ENCODE assay signal across 8 cellular contexts in genomic region chr5:177485753-177486152, GRCh38. TPM values are rescaled to one million over a fixed set of nuclear protein-coding genes. Genes with fewer than 3 reads are reported as not detected.
A peak's percentile ranks its signal among the peaks of the same experiment; 100 is the strongest.
DNase-seq lines count a peak whose midpoint lies in the region; ATAC-seq and TF ChIP-seq lines count a peak whose summit lies in the region.
"Not testable (repeated sequence)": the region's sequence is repeated elsewhere in the genome, so short reads cannot be mapped to it uniquely, and the experiment has no call there.

No MANE protein-coding gene starts in this region.

- not testable (repeated sequence) for H3K27ac ChIP-seq in BLaER1
- H3K27ac ChIP-seq in RWPE1: peak overlapping the region; percentile 82
- peak overlapping the region; percentile 80 for H3K27ac ChIP-seq in muscle layer of colon (ENCODE audit: low read depth, low read length)
- peak overlapping the region; percentile 78 for H3K27ac ChIP-seq in psoas muscle
- peak overlapping the region; percentile 51 to 70 for H3K27ac ChIP-seq in thoracic aorta

- H3K36me3 Mint-ChIP-seq in chondrocyte (ENCODE audit: low read depth): peaks cover 57% of the 10 kb centered on the region
- not testable (repeated sequence) for H3K36me3 Mint-ChIP-seq in glutamatergic neuron (ENCODE audit: unreplicated experiment)

- H3K36me3 ChIP-seq in BLaER1: peaks cover 86% of the 10 kb centered on the region
- peaks cover 77% of the 10 kb centered on the region for H3K36me3 ChIP-seq in muscle layer of colon (ENCODE audit: insufficient read depth, low read length)
- peaks cover 0 to 76% of the 10 kb centered on the region in 2 donors for H3K36me3 ChIP-seq in psoas muscle (ENCODE audit: insufficient read depth in 1 of 2, low read depth in 1 of 2)
- peaks cover 84% of the 10 kb centered on the region for H3K36me3 ChIP-seq in skeletal muscle satellite cell (ENCODE audit: insufficient read depth, low read length)
- H3K36me3 ChIP-seq in thoracic aorta: peaks cover 73% of the 10 kb centered on the region

- H3K4me1 ChIP-seq in BLaER1 (peaks cover 35% of the 10 kb centered on the region), muscle layer of colon (ENCODE audit: insufficient read depth, low read length) (peaks cover 76% of the 10 kb centered on the region), psoas muscle (peaks cover 24% of the 10 kb centered on the region), skeletal muscle satellite cell (ENCODE audit: control insufficient read depth, insufficient read depth, low read length) (peaks cover 19% of the 10 kb centered on the region), thoracic aorta (ENCODE audit: control insufficient read depth in 1 of 2, low read depth in 2 of 2) (peaks cover 10 to 92% of the 10 kb centered on the region in 2 donors)

- not testable (repeated sequence) for TF ChIP-seq CTCF in RWPE1 (conservative IDR thresholded peaks at IDR 0.05; ENCODE audit: low read depth); chondrocyte (IDR thresholded peaks at IDR 0.05); glutamatergic neuron (IDR thresholded peaks at IDR 0.05; ENCODE audit: partially characterized antibody, unreplicated experiment); psoas muscle (IDR thresholded peaks at IDR 0.05); thoracic aorta (IDR thresholded peaks at IDR 0.05)

- peak overlapping the region; percentile 90 for H3K27ac Mint-ChIP-seq in chondrocyte (ENCODE audit: unreplicated experiment)
- peak overlapping the region; percentile 91 for H3K27ac Mint-ChIP-seq in glutamatergic neuron (ENCODE audit: unreplicated experiment)

- not testable (repeated sequence) for DNase-seq in RWPE1 (ENCODE audit: low spot score); chondrocyte (ENCODE audit: low spot score); glutamatergic neuron; psoas muscle; thoracic aorta (ENCODE audit: low spot score)

- H3K4me3 ChIP-seq in BLaER1; muscle layer of colon (ENCODE audit: low read depth in 1 of 2, low read length in 2 of 2); psoas muscle; skeletal muscle satellite cell (ENCODE audit: low read length); thoracic aorta: not testable (repeated sequence)

- H3K9ac ChIP-seq in BLaER1: peak overlapping the region; percentile 19; the same call in 1 of the 2 replicates
- not testable (repeated sequence) for H3K9ac ChIP-seq in muscle layer of colon (ENCODE audit: low read length)
- peak overlapping the region; percentile 23 for H3K9ac ChIP-seq in skeletal muscle satellite cell (ENCODE audit: low read depth, low read length)

- H3K9me3 Mint-ChIP-seq in chondrocyte (ENCODE audit: low read depth): not testable (repeated sequence)
- peaks cover 16% of the 10 kb centered on the region for H3K9me3 Mint-ChIP-seq in glutamatergic neuron (ENCODE audit: unreplicated experiment)

- H3K4me2 ChIP-seq in BLaER1; skeletal muscle satellite cell (ENCODE audit: low read length): not testable (repeated sequence)

- H4K20me1 ChIP-seq in BLaER1: peaks cover 27% of the 10 kb centered on the region

- not testable (repeated sequence) for ATAC-seq in psoas muscle; thoracic aorta (ENCODE audit: insufficient number of reproducible peaks, low FRiP score, low read depth)

- POLR2A ChIA-PET in RWPE1 (lab: Yijun Ruan, JAX; ENCODE audit: low non-redundant PET): not testable (repeated sequence)

- intact Hi-C loops in psoas muscle (cut with DNase I): not testable (repeated sequence)

- peaks cover 66% of the 10 kb centered on the region for H3K4me1 Mint-ChIP-seq in chondrocyte (ENCODE audit: low read depth)
- peaks cover 33% of the 10 kb centered on the region for H3K4me1 Mint-ChIP-seq in glutamatergic neuron (ENCODE audit: low read depth, unreplicated experiment)

- H3K4me3 Mint-ChIP-seq in chondrocyte (ENCODE audit: unreplicated experiment); glutamatergic neuron (ENCODE audit: unreplicated experiment): not testable (repeated sequence)

- not testable (repeated sequence) for H3K27me3 Mint-ChIP-seq in chondrocyte (ENCODE audit: low read depth)
- peaks cover 16% of the 10 kb centered on the region for H3K27me3 Mint-ChIP-seq in glutamatergic neuron (ENCODE audit: unreplicated experiment)

- CTCF ChIA-PET in RWPE1 (lab: Yijun Ruan, JAX): interaction anchor here (0.5 kb wide), 2 partner anchors 122 to 222 kb away, joined by 3 to 4 read pairs; no protein-coding TSS in a partner anchor

- H3K27me3 ChIP-seq in BLaER1; muscle layer of colon (ENCODE audit: control insufficient read depth in 1 of 2, insufficient read depth in 2 of 2, low read length in 2 of 2); psoas muscle (ENCODE audit: insufficient read depth in 3 of 3, low read length in 2 of 3); skeletal muscle satellite cell (ENCODE audit: control insufficient read depth, insufficient read depth, low read length); thoracic aorta (replicated peaks; ENCODE audit: insufficient read depth): not testable (repeated sequence)

- not testable (repeated sequence) for H3K9me3 ChIP-seq in BLaER1; muscle layer of colon (ENCODE audit: low read length); psoas muscle; skeletal muscle satellite cell (replicated peaks; ENCODE audit: low read length); thoracic aorta

- 94 to 95% (median 94%) methylated on average over 3 of the region's 3 CpGs for WGBS in psoas muscle, 3 donors

RNA-seq across cellular contexts. Expression of gene PDLIM7, which starts 11.7 kb away (rescaled TPM):
- total RNA-seq in chondrocyte (563 to 633 TPM (median 613 TPM) in 3 replicates), glutamatergic neuron (ENCODE audit: unreplicated experiment) (430 TPM), psoas muscle (100 to 1,000 TPM; 134 to 221 (median 161) TPM), thoracic aorta (100 to 1,000 TPM; 626 to 891 TPM)
- polyA plus RNA-seq in psoas muscle: 100 to 1,000 TPM; 174 to 254 (median 221) TPM
- 75.3 and 151 TPM in 2 replicates for total RNA-seq in skeletal muscle satellite cell (2012; rRNA removed)

RNA-seq across cellular contexts. Expression of gene DBN1, which starts 12.3 kb away (rescaled TPM):
- total RNA-seq in chondrocyte (207 to 277 TPM (median 274 TPM) in 3 replicates), glutamatergic neuron (ENCODE audit: unreplicated experiment) (1,261 TPM), psoas muscle (10 to 100 TPM; 17.7 to 28.4 (median 24.3) TPM), thoracic aorta (100 to 1,000 TPM in 1 of 2 donors, 10 to 100 TPM in 1; 91.2 to 132 TPM)
- 10 to 100 TPM in 2 of 3 donors, 1 to 10 TPM in 1; 8.1 to 20.8 (median 20.1) TPM for polyA plus RNA-seq in psoas muscle
- total RNA-seq in skeletal muscle satellite cell (2012; rRNA removed): 191 and 225 TPM in 2 replicates

RNA-seq across cellular contexts. Expression of gene DOK3, which starts 23.9 kb away (rescaled TPM):
- total RNA-seq in chondrocyte (4.7 to 7.7 TPM (median 7.5 TPM) in 3 replicates), glutamatergic neuron (ENCODE audit: unreplicated experiment) (29.2 TPM), psoas muscle (1 to 10 TPM; 2.4 to 5.4 (median 3.1) TPM), thoracic aorta (10 to 100 TPM; 20.5 to 35.6 TPM)
- polyA plus RNA-seq in psoas muscle: 1 to 10 TPM in 2 of 3 donors, under 1 TPM in 1; 0.44 to 5.0 (median 3.8) TPM
- 1.0 and 3.5 TPM in 2 replicates for total RNA-seq in skeletal muscle satellite cell (2012; rRNA removed)

RNA-seq across cellular contexts. Expression of gene DDX41, which starts 31.0 kb away (rescaled TPM):
- total RNA-seq in chondrocyte (77.2 to 79.0 TPM (median 78.6 TPM) in 3 replicates), glutamatergic neuron (ENCODE audit: unreplicated experiment) (125 TPM), psoas muscle (10 to 100 TPM; 37.2 to 41.0 (median 40.2) TPM), thoracic aorta (100 to 1,000 TPM in 1 of 2 donors, 10 to 100 TPM in 1; 53.7 to 138 TPM)
- 10 to 100 TPM; 45.6 to 71.6 (median 57.3) TPM for polyA plus RNA-seq in psoas muscle
- total RNA-seq in skeletal muscle satellite cell (2012; rRNA removed): 64.1 and 139 TPM in 2 replicates

RNA-seq across cellular contexts. Expression of gene PRR7, which starts 39.1 kb away (rescaled TPM):
- total RNA-seq in chondrocyte (4.8 to 5.5 TPM (median 5.3 TPM) in 3 replicates), glutamatergic neuron (ENCODE audit: unreplicated experiment) (4.1 TPM), psoas muscle (1 to 10 TPM in 3 of 4 donors, under 1 TPM in 1; 0.88 to 2.6 (median 1.8) TPM), thoracic aorta (10 to 100 TPM in 1 of 2 donors, 1 to 10 TPM in 1; 4.1 to 11.0 TPM)
- polyA plus RNA-seq in psoas muscle: 1 to 10 TPM in 1 of 3 donors, under 1 TPM in 2; 0.39 to 3.8 (median 0.48) TPM
- 35.2 and 37.8 TPM in 2 replicates for total RNA-seq in skeletal muscle satellite cell (2012; rRNA removed)
